ENCODE assay signal across 3 cellular contexts in genomic region chr19:55037603-55038002, GRCh38. TPM values are rescaled to one million over a fixed set of nuclear protein-coding genes. Genes with fewer than 3 reads are reported as not detected.
"Had no signal": no experiment of that assay in that cellular context is flagged by ENCODE, and none has a peak within 500 bp of the region (broad histone marks: within the 10 kb centered on the region; RNA-seq: fewer than 3 reads in every experiment).

No MANE protein-coding gene starts in this region.

RNA-seq across cellular contexts. Expression of gene GP6, which starts 0.5 kb away (rescaled TPM):
- total RNA-seq: pulmonary artery endothelial cell, subcutaneous adipose tissue, thoracic aorta had no signal
